1 cellular context compared by ENCODE assay signal in genomic region chr16:73050115-73051099, GRCh38.
A peak's percentile ranks its signal among the peaks of the same experiment; 100 is the strongest.
TF ChIP-seq lines count a peak whose summit lies in the region.

No MANE protein-coding gene starts in this region.

TF ChIP-seq in HepG2, 621 proteins besides CTCF, POLR2A, EP300 and RAD21 (continued from another document and continues in another):
- TF ChIP-seq CENPBD1 (CRISPR knock-in tag; IDR thresholded peaks at IDR 0.05; ENCODE audit: borderline replicate concordance, low read depth) (no peak), E2F1 (CRISPR knock-in tag; IDR thresholded peaks at IDR 0.05) (0 out of 2 replicates have a peak, but pooled peaks have one; percentile 40), ZNF746 (CRISPR knock-in tag; IDR thresholded peaks at IDR 0.05) (no peak), PHF8 (CRISPR knock-in tag; IDR thresholded peaks at IDR 0.05) (peak; percentile 46), KDM2A (CRISPR knock-in tag; IDR thresholded peaks at IDR 0.05; ENCODE audit: borderline replicate concordance, low read depth) (no peak), ZNF614 (CRISPR knock-in tag; IDR thresholded peaks at IDR 0.05; ENCODE audit: borderline replicate concordance) (peak; percentile 15; the same call in 1 of the 2 replicates), AGO2 (optimal IDR thresholded peaks at IDR 0.05; ENCODE audit: low read depth, low read length) (no peak), ZKSCAN5 (CRISPR knock-in tag; IDR thresholded peaks at IDR 0.05) (no peak), ZNF251 (CRISPR knock-in tag; IDR thresholded peaks at IDR 0.05) (no peak), ZNF414 (CRISPR knock-in tag; IDR thresholded peaks at IDR 0.05) (0 out of 2 replicates have a peak, but pooled peaks have one; percentile 59), TSC22D2 (CRISPR knock-in tag; IDR thresholded peaks at IDR 0.05; ENCODE audit: borderline replicate concordance) (no peak), ZBTB7A (CRISPR knock-in tag; IDR thresholded peaks at IDR 0.05) (no peak), ZNF567 (CRISPR knock-in tag; IDR thresholded peaks at IDR 0.05; ENCODE audit: borderline replicate concordance) (no peak), ZFY (CRISPR knock-in tag; IDR thresholded peaks at IDR 0.05) (peak; percentile 77), SKI (IDR thresholded peaks at IDR 0.05; ENCODE audit: partially characterized antibody) (no peak), KLF11 (CRISPR knock-in tag; IDR thresholded peaks at IDR 0.05) (no peak), ZNF207 (IDR thresholded peaks at IDR 0.05; ENCODE audit: borderline replicate concordance) (no peak), CCAR2 (optimal IDR thresholded peaks at IDR 0.05; ENCODE audit: low read depth, low read length) (no peak), RAD51 (IDR thresholded peaks at IDR 0.05; ENCODE audit: borderline replicate concordance) (no peak), TEAD3 (CRISPR knock-in tag; optimal IDR thresholded peaks at IDR 0.05; ENCODE audit: borderline replicate concordance) (no peak), ZNF773 (CRISPR knock-in tag; IDR thresholded peaks at IDR 0.05; ENCODE audit: borderline replicate concordance) (no peak), GATAD2A (CRISPR knock-in tag; IDR thresholded peaks at IDR 0.05) (peak; percentile 42; the same call in 1 of the 2 replicates), ZMYM2 (CRISPR knock-in tag; IDR thresholded peaks at IDR 0.05) (no peak), HIVEP1 (CRISPR knock-in tag; IDR thresholded peaks at IDR 0.05) (no peak), CC2D1A (CRISPR knock-in tag; IDR thresholded peaks at IDR 0.05) (no peak), ZNF589 (CRISPR knock-in tag; conservative IDR thresholded peaks at IDR 0.05) (no peak), ZXDC (CRISPR knock-in tag; IDR thresholded peaks at IDR 0.05) (no peak), ZBTB7B (CRISPR knock-in tag; IDR thresholded peaks at IDR 0.05) (peak; percentile 53; the same call in 1 of the 2 replicates), ZNF343 (CRISPR knock-in tag; IDR thresholded peaks at IDR 0.05) (no peak), ZNF615 (CRISPR knock-in tag; IDR thresholded peaks at IDR 0.05; ENCODE audit: borderline replicate concordance) (no peak), ZNF33A (CRISPR knock-in tag; IDR thresholded peaks at IDR 0.05; ENCODE audit: borderline replicate concordance) (no peak), NFATC3 (CRISPR knock-in tag; IDR thresholded peaks at IDR 0.05) (no peak), ZBTB1 (CRISPR knock-in tag; IDR thresholded peaks at IDR 0.05; ENCODE audit: borderline replicate concordance) (no peak), TOPORS (CRISPR knock-in tag; IDR thresholded peaks at IDR 0.05) (no peak)
- TF ChIP-seq, protein P1, sequence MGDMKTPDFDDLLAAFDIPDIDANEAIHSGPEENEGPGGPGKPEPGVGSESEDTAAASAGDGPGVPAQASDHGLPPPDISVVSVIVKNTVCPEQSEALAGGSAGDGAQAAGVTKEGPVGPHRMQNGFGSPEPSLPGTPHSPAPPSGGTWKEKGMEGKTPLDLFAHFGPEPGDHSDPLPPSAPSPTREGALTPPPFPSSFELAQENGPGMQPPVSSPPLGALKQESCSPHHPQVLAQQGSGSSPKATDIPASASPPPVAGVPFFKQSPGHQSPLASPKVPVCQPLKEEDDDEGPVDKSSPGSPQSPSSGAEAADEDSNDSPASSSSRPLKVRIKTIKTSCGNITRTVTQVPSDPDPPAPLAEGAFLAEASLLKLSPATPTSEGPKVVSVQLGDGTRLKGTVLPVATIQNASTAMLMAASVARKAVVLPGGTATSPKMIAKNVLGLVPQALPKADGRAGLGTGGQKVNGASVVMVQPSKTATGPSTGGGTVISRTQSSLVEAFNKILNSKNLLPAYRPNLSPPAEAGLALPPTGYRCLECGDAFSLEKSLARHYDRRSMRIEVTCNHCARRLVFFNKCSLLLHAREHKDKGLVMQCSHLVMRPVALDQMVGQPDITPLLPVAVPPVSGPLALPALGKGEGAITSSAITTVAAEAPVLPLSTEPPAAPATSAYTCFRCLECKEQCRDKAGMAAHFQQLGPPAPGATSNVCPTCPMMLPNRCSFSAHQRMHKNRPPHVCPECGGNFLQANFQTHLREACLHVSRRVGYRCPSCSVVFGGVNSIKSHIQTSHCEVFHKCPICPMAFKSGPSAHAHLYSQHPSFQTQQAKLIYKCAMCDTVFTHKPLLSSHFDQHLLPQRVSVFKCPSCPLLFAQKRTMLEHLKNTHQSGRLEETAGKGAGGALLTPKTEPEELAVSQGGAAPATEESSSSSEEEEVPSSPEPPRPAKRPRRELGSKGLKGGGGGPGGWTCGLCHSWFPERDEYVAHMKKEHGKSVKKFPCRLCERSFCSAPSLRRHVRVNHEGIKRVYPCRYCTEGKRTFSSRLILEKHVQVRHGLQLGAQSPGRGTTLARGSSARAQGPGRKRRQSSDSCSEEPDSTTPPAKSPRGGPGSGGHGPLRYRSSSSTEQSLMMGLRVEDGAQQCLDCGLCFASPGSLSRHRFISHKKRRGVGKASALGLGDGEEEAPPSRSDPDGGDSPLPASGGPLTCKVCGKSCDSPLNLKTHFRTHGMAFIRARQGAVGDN (CRISPR knock-in tag; IDR thresholded peaks at IDR 0.05): peak; percentile 17; the same call in 1 of the 2 replicates
- TF ChIP-seq, protein P2, sequence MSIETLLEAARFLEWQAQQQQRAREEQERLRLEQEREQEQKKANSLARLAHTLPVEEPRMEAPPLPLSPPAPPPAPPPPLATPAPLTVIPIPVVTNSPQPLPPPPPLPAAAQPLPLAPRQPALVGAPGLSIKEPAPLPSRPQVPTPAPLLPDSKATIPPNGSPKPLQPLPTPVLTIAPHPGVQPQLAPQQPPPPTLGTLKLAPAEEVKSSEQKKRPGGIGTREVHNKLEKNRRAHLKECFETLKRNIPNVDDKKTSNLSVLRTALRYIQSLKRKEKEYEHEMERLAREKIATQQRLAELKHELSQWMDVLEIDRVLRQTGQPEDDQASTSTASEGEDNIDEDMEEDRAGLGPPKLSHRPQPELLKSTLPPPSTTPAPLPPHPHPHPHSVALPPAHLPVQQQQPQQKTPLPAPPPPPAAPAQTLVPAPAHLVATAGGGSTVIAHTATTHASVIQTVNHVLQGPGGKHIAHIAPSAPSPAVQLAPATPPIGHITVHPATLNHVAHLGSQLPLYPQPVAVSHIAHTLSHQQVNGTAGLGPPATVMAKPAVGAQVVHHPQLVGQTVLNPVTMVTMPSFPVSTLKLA (IDR thresholded peaks at IDR 0.05): no peak
- TF ChIP-seq, protein P3, sequence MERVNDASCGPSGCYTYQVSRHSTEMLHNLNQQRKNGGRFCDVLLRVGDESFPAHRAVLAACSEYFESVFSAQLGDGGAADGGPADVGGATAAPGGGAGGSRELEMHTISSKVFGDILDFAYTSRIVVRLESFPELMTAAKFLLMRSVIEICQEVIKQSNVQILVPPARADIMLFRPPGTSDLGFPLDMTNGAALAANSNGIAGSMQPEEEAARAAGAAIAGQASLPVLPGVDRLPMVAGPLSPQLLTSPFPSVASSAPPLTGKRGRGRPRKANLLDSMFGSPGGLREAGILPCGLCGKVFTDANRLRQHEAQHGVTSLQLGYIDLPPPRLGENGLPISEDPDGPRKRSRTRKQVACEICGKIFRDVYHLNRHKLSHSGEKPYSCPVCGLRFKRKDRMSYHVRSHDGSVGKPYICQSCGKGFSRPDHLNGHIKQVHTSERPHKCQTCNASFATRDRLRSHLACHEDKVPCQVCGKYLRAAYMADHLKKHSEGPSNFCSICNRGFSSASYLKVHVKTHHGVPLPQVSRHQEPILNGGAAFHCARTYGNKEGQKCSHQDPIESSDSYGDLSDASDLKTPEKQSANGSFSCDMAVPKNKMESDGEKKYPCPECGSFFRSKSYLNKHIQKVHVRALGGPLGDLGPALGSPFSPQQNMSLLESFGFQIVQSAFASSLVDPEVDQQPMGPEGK (CRISPR knock-in tag; IDR thresholded peaks at IDR 0.05): peak; percentile 21; the same call in 1 of the 2 replicates
- TF ChIP-seq, protein P4, sequence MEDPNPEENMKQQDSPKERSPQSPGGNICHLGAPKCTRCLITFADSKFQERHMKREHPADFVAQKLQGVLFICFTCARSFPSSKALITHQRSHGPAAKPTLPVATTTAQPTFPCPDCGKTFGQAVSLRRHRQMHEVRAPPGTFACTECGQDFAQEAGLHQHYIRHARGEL (CRISPR knock-in tag; IDR thresholded peaks at IDR 0.05): no peak
- TF ChIP-seq, protein P5, sequence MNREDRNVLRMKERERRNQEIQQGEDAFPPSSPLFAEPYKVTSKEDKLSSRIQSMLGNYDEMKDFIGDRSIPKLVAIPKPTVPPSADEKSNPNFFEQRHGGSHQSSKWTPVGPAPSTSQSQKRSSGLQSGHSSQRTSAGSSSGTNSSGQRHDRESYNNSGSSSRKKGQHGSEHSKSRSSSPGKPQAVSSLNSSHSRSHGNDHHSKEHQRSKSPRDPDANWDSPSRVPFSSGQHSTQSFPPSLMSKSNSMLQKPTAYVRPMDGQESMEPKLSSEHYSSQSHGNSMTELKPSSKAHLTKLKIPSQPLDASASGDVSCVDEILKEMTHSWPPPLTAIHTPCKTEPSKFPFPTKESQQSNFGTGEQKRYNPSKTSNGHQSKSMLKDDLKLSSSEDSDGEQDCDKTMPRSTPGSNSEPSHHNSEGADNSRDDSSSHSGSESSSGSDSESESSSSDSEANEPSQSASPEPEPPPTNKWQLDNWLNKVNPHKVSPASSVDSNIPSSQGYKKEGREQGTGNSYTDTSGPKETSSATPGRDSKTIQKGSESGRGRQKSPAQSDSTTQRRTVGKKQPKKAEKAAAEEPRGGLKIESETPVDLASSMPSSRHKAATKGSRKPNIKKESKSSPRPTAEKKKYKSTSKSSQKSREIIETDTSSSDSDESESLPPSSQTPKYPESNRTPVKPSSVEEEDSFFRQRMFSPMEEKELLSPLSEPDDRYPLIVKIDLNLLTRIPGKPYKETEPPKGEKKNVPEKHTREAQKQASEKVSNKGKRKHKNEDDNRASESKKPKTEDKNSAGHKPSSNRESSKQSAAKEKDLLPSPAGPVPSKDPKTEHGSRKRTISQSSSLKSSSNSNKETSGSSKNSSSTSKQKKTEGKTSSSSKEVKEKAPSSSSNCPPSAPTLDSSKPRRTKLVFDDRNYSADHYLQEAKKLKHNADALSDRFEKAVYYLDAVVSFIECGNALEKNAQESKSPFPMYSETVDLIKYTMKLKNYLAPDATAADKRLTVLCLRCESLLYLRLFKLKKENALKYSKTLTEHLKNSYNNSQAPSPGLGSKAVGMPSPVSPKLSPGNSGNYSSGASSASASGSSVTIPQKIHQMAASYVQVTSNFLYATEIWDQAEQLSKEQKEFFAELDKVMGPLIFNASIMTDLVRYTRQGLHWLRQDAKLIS (CRISPR knock-in tag; IDR thresholded peaks at IDR 0.05): no peak
- TF ChIP-seq, protein P6, sequence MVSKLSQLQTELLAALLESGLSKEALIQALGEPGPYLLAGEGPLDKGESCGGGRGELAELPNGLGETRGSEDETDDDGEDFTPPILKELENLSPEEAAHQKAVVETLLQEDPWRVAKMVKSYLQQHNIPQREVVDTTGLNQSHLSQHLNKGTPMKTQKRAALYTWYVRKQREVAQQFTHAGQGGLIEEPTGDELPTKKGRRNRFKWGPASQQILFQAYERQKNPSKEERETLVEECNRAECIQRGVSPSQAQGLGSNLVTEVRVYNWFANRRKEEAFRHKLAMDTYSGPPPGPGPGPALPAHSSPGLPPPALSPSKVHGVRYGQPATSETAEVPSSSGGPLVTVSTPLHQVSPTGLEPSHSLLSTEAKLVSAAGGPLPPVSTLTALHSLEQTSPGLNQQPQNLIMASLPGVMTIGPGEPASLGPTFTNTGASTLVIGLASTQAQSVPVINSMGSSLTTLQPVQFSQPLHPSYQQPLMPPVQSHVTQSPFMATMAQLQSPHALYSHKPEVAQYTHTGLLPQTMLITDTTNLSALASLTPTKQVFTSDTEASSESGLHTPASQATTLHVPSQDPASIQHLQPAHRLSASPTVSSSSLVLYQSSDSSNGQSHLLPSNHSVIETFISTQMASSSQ (IDR thresholded peaks at IDR 0.05; ENCODE audit: low read depth): no peak
- TF ChIP-seq, protein P6 (CRISPR knock-in tag; IDR thresholded peaks at IDR 0.05; ENCODE audit: borderline replicate concordance): no peak
